Comparison of ENCODE assay signal across 10 cellular contexts in genomic region chr6:31579546-31580445, GRCh38. TPM values are rescaled to one million over a fixed set of nuclear protein-coding genes. Genes with fewer than 3 reads are reported as not detected.
A peak's percentile ranks its signal among the peaks of the same experiment; 100 is the strongest.
DNase-seq lines count a peak whose midpoint lies in the region; ATAC-seq lines count a peak whose summit lies in the region.
"Had no signal": no experiment of that assay in that cellular context is flagged by ENCODE, and none has a peak within 500 bp of the region (broad histone marks: within the 10 kb centered on the region; RNA-seq: fewer than 3 reads in every experiment).

No MANE protein-coding gene starts in this region.

- H3K27ac ChIP-seq in BLaER1 (no peak overlapping the region), GM23248 (no peak overlapping the region), mesendoderm (ENCODE audit: low read depth, low read length) (no peak overlapping the region)

- no peaks in the 10 kb centered on the region for H3K9me2 ChIP-seq in GM23248 (ENCODE audit: insufficient read depth)

- H3K36me3 ChIP-seq in BLaER1 (peaks cover 25% of the 10 kb centered on the region), GM23248 (ENCODE audit: low read depth) (no peaks in the 10 kb centered on the region), mesendoderm (ENCODE audit: control insufficient read depth, insufficient read depth, low read length) (no peaks in the 10 kb centered on the region)
- H3K36me3 ChIP-seq: sigmoid colon, thoracic aorta had no signal

- no peak overlapping the region for H2AK5ac ChIP-seq in mesendoderm (ENCODE audit: low read length)

- H3K79me1 ChIP-seq in mesendoderm (ENCODE audit: low read length), result no peaks in the 10 kb centered on the region

- H3K4me3 ChIP-seq in BLaER1 (no peak overlapping the region), GM23248 (no peak overlapping the region), mesendoderm (ENCODE audit: low read length) (no peak overlapping the region)

- H3K4me3 Mint-ChIP-seq in activated T-cell treated with anti-CD3 and anti-CD28 coated beads, Interleukin-2, amount 50 U/mL, for 72 hours, result peak overlapping the region; percentile 91 to 100

- H3K9ac ChIP-seq in BLaER1 (no peak overlapping the region), GM23248 (no peak overlapping the region), mesendoderm (ENCODE audit: low read length) (no peak overlapping the region)

- H2AFZ ChIP-seq in GM23248, result peak overlapping the region; percentile 98

- DNase-seq in GM23248 (no peak), mesendoderm (no peak), UCSD-AML1 (lab: John Stamatoyannopoulos, UW; ENCODE audit: unreplicated experiment) (no peak), NCI-H1092 treated with DMSO at 0.1 percent for 48 hours (lab: John Stamatoyannopoulos, UW) (no peak)
- DNase-seq in activated T-cell treated with anti-CD3 and anti-CD28 coated beads, Interleukin-2, amount 50 U/mL, for 72 hours, result no peak
- DNase-seq: sigmoid colon had no signal

- no peak overlapping the region for H2BK15ac ChIP-seq in mesendoderm (replicated peaks; ENCODE audit: low read depth)

- no peak overlapping the region for H3K23ac ChIP-seq in mesendoderm (ENCODE audit: low read length)

- H4K5ac ChIP-seq in mesendoderm (ENCODE audit: low read length), result no peak overlapping the region

- peak overlapping the region; percentile 41 for H3K18ac ChIP-seq in mesendoderm (ENCODE audit: low read length)

- in situ Hi-C loops in GM23248 (cut with MboI), result no loop called here

- no peak overlapping the region for H2BK120ac ChIP-seq in mesendoderm (ENCODE audit: low read depth, low read length)

- no peaks in the 10 kb centered on the region for H3F3A ChIP-seq in GM23248 (ENCODE audit: insufficient read depth)

- peak overlapping the region; percentile 92 for H3K27ac Mint-ChIP-seq in activated T-cell treated with anti-CD3 and anti-CD28 coated beads, Interleukin-2, amount 50 U/mL, for 72 hours

- H4K20me1 ChIP-seq in BLaER1 (0 out of 2 replicates have a peak, but pooled peaks cover 7% of the 10 kb centered on the region), GM23248 (ENCODE audit: insufficient read depth) (no peaks in the 10 kb centered on the region)

- H3K4ac ChIP-seq in mesendoderm (ENCODE audit: low read depth, low read length), result no peak overlapping the region

- no peaks in the 10 kb centered on the region for H3K27me3 ChIP-seq in BLaER1
- no peaks in the 10 kb centered on the region for H3K27me3 ChIP-seq in GM23248 (replicated peaks; ENCODE audit: insufficient read depth)
- no peaks in the 10 kb centered on the region for H3K27me3 ChIP-seq in mesendoderm (ENCODE audit: insufficient read depth, low read length, poor library complexity)
- H3K27me3 ChIP-seq: sigmoid colon had no signal

- H3K4me1 Mint-ChIP-seq in activated T-cell treated with anti-CD3 and anti-CD28 coated beads, Interleukin-2, amount 50 U/mL, for 72 hours (ENCODE audit: low read depth), result peaks cover 92% of the 10 kb centered on the region

- 80% methylated on average over 8 of the region's 8 CpGs for WGBS in GM23248 (ENCODE audit: low coverage in 1 of 2, low lambda C conversion rate in 2 of 2, missing lambda C conversion rate in 2 of 2), 2 experiments
- WGBS in mesendoderm (ENCODE audit: extremely low coverage, insufficient coverage, low lambda C conversion rate), result no CpG with 5 or more reads among the region's 8 CpGs

- H3K9me3 ChIP-seq in BLaER1 (no peaks in the 10 kb centered on the region), GM23248 (ENCODE audit: low read depth) (no peaks in the 10 kb centered on the region)
- H3K9me3 ChIP-seq: sigmoid colon, thoracic aorta had no signal

- H3K79me2 ChIP-seq in GM23248 (ENCODE audit: insufficient read depth), result no peaks in the 10 kb centered on the region
- H3K79me2 ChIP-seq in mesendoderm (ENCODE audit: control insufficient read depth, insufficient read depth, low read length), result no peaks in the 10 kb centered on the region

- H3K4me1 ChIP-seq in BLaER1, result peaks cover 85% of the 10 kb centered on the region
- H3K4me1 ChIP-seq in GM23248 (ENCODE audit: insufficient read depth), result peaks cover 4% of the 10 kb centered on the region; the same call in 1 of the 2 replicates
- H3K4me1 ChIP-seq in mesendoderm (ENCODE audit: control insufficient read depth, low read depth, low read length), result peaks cover 5% of the 10 kb centered on the region

- H4K8ac ChIP-seq in mesendoderm (ENCODE audit: low read depth, low read length), result no peak overlapping the region

- H3K9me3 Mint-ChIP-seq in activated T-cell treated with anti-CD3 and anti-CD28 coated beads, Interleukin-2, amount 50 U/mL, for 72 hours, result no peaks in the 10 kb centered on the region

- H3K36me3 Mint-ChIP-seq in activated T-cell treated with anti-CD3 and anti-CD28 coated beads, Interleukin-2, amount 50 U/mL, for 72 hours (ENCODE audit: insufficient read depth in 2 of 2), result peaks cover 16 to 17% of the 10 kb centered on the region in 2 donors

- H3K27me3 Mint-ChIP-seq in activated T-cell treated with anti-CD3 and anti-CD28 coated beads, Interleukin-2, amount 50 U/mL, for 72 hours (ENCODE audit: low read depth), result no peaks in the 10 kb centered on the region

- peak in 1 of 2 donors; percentile 4 for ATAC-seq in activated T-cell treated with anti-CD3 and anti-CD28 coated beads, Interleukin-2, amount 50 U/mL, for 72 hours (replicated peaks in 1 of 2)
- no peak for ATAC-seq in HG03097 (IDR thresholded peaks at IDR 0.05; ENCODE audit: low FRiP score, unreplicated experiment)
- no peak for ATAC-seq in GM19328 (IDR thresholded peaks at IDR 0.05; ENCODE audit: unreplicated experiment)

- peak overlapping the region; percentile 99 for H3K4me2 ChIP-seq in BLaER1
- no peak overlapping the region for H3K4me2 ChIP-seq in GM23248 (ENCODE audit: unreplicated experiment)
- H3K4me2 ChIP-seq in mesendoderm (ENCODE audit: low read length), result no peak overlapping the region

- H2BK5ac ChIP-seq in mesendoderm (ENCODE audit: low read length), result no peak overlapping the region

- H3K56ac ChIP-seq in mesendoderm (ENCODE audit: low read length), result no peak overlapping the region

RNA-seq across cellular contexts. Expression of gene LTB, which starts 2.4 kb away (rescaled TPM):
- not detected in 2 replicates for total RNA-seq in GM23248 (2014; rRNA removed; shearing (Covaris generic))
- 0.23 TPM in 1 of 2 replicates, not detected in the other for polyA plus RNA-seq in GM23248 (2016; fragmentation: Nextera tagmentation; extraction: Ambion mirVana)
- total RNA-seq in activated T-cell treated with anti-CD3 and anti-CD28 coated beads, Interleukin-2, amount 50 U/mL, for 72 hours, result 10 to 100 TPM; 43.4 to 61.8 TPM
- 0.18 TPM for polyA plus RNA-seq in mesendoderm (2013, experiment 1 of 2)
- polyA plus RNA-seq in mesendoderm (2013, experiment 2 of 2), result not detected
- total RNA-seq: thoracic aorta had no signal

RNA-seq across cellular contexts. Expression of gene TNF, which starts 4.4 kb away (rescaled TPM):
- total RNA-seq in GM23248 (2014; rRNA removed; shearing (Covaris generic)), result not detected in 2 replicates
- 0.11 TPM in 1 of 2 replicates, not detected in the other for polyA plus RNA-seq in GM23248 (2016; fragmentation: Nextera tagmentation; extraction: Ambion mirVana)
- total RNA-seq in activated T-cell treated with anti-CD3 and anti-CD28 coated beads, Interleukin-2, amount 50 U/mL, for 72 hours, result 10 to 100 TPM; 30.7 to 57.8 TPM
- polyA plus RNA-seq in mesendoderm (2013, experiment 1 of 2), result 0.04 TPM
- polyA plus RNA-seq in mesendoderm (2013, experiment 2 of 2), result 0.03 TPM

RNA-seq across cellular contexts. Expression of gene LST1, which starts 6.3 kb away (rescaled TPM):
- total RNA-seq in GM23248 (2014; rRNA removed; shearing (Covaris generic)), result not detected in 2 replicates
- not detected in 2 replicates for polyA plus RNA-seq in GM23248 (2016; fragmentation: Nextera tagmentation; extraction: Ambion mirVana)
- total RNA-seq in activated T-cell treated with anti-CD3 and anti-CD28 coated beads, Interleukin-2, amount 50 U/mL, for 72 hours, result 10 to 100 TPM; 24.6 to 27.0 TPM
- polyA plus RNA-seq in mesendoderm (2013, experiment 1 of 2), result 0.04 TPM
- not detected for polyA plus RNA-seq in mesendoderm (2013, experiment 2 of 2)

RNA-seq across cellular contexts. Expression of gene LTA, which starts 7.7 kb away (rescaled TPM):
- not detected in 2 replicates for total RNA-seq in GM23248 (2014; rRNA removed; shearing (Covaris generic))
- not detected in 2 replicates for polyA plus RNA-seq in GM23248 (2016; fragmentation: Nextera tagmentation; extraction: Ambion mirVana)
- total RNA-seq in activated T-cell treated with anti-CD3 and anti-CD28 coated beads, Interleukin-2, amount 50 U/mL, for 72 hours, result 100 to 1,000 TPM in 1 of 2 donors, 10 to 100 TPM in 1; 77.2 to 110 TPM
- polyA plus RNA-seq in mesendoderm (2013, experiment 1 of 2), result 0.03 TPM
- not detected for polyA plus RNA-seq in mesendoderm (2013, experiment 2 of 2)
- total RNA-seq: sigmoid colon, thoracic aorta had no signal

RNA-seq across cellular contexts. Expression of gene NCR3, which starts 13.0 kb away (rescaled TPM):
- not detected in 2 replicates for total RNA-seq in GM23248 (2014; rRNA removed; shearing (Covaris generic))
- polyA plus RNA-seq in GM23248 (2016; fragmentation: Nextera tagmentation; extraction: Ambion mirVana), result not detected in 2 replicates
- total RNA-seq in activated T-cell treated with anti-CD3 and anti-CD28 coated beads, Interleukin-2, amount 50 U/mL, for 72 hours, result 10 to 100 TPM; 15.0 to 24.7 TPM
- polyA plus RNA-seq in mesendoderm (2013, experiment 1 of 2), result not detected
- 0.06 TPM for polyA plus RNA-seq in mesendoderm (2013, experiment 2 of 2)
- total RNA-seq: sigmoid colon, thoracic aorta had no signal

Comparison
In these comparisons a context has a peak if more than half of its experiments do, and no peak if none do; other contexts are left out.
1. RNA of gene LTB, which starts 2.4 kb away (total RNA-seq): 43.4 to 61.8 TPM in activated T-cell treated with anti-CD3 and anti-CD28 coated beads, Interleukin-2, amount 50 U/mL, for 72 hours; not detected in GM23248; every median in the first group is over 10 times any median in the second.
2. RNA of gene TNF, which starts 4.4 kb away (total RNA-seq): 30.7 to 57.8 TPM in activated T-cell treated with anti-CD3 and anti-CD28 coated beads, Interleukin-2, amount 50 U/mL, for 72 hours; not detected in GM23248; every median in the first group is over 10 times any median in the second.
3. RNA of gene LST1, which starts 6.3 kb away (total RNA-seq): 24.6 to 27.0 TPM in activated T-cell treated with anti-CD3 and anti-CD28 coated beads, Interleukin-2, amount 50 U/mL, for 72 hours; not detected in GM23248; every median in the first group is over 10 times any median in the second.